In the genomic region with DNA sequence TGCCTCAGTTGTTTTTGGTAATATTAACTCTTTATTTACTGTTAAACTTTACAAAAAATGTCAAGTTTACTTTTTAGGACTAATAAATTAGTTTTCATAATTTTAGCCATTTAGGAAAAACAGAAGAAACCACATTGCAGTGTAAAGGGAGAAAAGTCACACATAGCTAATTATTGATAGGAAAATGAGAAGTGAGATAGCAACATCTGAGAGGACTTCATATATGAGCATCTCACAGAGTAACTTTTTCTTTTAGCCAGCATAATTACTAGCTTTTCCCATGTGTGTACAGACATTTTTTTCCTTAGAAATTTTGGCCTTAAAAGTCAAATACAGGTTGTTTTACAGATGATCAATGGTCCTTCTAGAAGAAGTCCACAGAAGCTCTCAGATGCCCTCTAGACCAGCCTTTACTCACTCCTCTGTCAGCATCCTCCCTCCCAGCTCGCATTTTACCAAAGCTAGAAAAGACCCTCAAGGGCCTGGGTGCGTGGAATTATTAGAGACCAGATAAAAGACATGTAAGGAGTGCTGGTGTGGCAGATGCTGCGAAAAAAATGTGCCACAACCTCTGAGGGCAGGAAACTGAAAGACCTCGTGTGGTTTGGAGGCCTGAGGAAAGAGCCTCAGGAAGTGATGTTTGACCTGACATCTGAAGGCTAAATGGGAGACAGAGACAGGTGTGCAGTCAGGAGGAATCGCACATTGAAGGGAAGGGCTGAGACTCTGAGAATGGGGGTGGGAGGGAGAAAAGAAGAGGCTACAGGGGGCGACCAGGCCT, we compare ENCODE assay signal across 1 cellular context.
TF ChIP-seq lines count a peak whose summit lies in the region.

No MANE protein-coding gene starts in this region.

TF ChIP-seq in GM23338, 12 proteins besides CTCF, POLR2A, EP300 and RAD21 (continued from another document):
- TF ChIP-seq, protein P1, sequence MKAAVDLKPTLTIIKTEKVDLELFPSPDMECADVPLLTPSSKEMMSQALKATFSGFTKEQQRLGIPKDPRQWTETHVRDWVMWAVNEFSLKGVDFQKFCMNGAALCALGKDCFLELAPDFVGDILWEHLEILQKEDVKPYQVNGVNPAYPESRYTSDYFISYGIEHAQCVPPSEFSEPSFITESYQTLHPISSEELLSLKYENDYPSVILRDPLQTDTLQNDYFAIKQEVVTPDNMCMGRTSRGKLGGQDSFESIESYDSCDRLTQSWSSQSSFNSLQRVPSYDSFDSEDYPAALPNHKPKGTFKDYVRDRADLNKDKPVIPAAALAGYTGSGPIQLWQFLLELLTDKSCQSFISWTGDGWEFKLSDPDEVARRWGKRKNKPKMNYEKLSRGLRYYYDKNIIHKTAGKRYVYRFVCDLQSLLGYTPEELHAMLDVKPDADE (IDR thresholded peaks at IDR 0.05): no peak
- TF ChIP-seq, protein P2, sequence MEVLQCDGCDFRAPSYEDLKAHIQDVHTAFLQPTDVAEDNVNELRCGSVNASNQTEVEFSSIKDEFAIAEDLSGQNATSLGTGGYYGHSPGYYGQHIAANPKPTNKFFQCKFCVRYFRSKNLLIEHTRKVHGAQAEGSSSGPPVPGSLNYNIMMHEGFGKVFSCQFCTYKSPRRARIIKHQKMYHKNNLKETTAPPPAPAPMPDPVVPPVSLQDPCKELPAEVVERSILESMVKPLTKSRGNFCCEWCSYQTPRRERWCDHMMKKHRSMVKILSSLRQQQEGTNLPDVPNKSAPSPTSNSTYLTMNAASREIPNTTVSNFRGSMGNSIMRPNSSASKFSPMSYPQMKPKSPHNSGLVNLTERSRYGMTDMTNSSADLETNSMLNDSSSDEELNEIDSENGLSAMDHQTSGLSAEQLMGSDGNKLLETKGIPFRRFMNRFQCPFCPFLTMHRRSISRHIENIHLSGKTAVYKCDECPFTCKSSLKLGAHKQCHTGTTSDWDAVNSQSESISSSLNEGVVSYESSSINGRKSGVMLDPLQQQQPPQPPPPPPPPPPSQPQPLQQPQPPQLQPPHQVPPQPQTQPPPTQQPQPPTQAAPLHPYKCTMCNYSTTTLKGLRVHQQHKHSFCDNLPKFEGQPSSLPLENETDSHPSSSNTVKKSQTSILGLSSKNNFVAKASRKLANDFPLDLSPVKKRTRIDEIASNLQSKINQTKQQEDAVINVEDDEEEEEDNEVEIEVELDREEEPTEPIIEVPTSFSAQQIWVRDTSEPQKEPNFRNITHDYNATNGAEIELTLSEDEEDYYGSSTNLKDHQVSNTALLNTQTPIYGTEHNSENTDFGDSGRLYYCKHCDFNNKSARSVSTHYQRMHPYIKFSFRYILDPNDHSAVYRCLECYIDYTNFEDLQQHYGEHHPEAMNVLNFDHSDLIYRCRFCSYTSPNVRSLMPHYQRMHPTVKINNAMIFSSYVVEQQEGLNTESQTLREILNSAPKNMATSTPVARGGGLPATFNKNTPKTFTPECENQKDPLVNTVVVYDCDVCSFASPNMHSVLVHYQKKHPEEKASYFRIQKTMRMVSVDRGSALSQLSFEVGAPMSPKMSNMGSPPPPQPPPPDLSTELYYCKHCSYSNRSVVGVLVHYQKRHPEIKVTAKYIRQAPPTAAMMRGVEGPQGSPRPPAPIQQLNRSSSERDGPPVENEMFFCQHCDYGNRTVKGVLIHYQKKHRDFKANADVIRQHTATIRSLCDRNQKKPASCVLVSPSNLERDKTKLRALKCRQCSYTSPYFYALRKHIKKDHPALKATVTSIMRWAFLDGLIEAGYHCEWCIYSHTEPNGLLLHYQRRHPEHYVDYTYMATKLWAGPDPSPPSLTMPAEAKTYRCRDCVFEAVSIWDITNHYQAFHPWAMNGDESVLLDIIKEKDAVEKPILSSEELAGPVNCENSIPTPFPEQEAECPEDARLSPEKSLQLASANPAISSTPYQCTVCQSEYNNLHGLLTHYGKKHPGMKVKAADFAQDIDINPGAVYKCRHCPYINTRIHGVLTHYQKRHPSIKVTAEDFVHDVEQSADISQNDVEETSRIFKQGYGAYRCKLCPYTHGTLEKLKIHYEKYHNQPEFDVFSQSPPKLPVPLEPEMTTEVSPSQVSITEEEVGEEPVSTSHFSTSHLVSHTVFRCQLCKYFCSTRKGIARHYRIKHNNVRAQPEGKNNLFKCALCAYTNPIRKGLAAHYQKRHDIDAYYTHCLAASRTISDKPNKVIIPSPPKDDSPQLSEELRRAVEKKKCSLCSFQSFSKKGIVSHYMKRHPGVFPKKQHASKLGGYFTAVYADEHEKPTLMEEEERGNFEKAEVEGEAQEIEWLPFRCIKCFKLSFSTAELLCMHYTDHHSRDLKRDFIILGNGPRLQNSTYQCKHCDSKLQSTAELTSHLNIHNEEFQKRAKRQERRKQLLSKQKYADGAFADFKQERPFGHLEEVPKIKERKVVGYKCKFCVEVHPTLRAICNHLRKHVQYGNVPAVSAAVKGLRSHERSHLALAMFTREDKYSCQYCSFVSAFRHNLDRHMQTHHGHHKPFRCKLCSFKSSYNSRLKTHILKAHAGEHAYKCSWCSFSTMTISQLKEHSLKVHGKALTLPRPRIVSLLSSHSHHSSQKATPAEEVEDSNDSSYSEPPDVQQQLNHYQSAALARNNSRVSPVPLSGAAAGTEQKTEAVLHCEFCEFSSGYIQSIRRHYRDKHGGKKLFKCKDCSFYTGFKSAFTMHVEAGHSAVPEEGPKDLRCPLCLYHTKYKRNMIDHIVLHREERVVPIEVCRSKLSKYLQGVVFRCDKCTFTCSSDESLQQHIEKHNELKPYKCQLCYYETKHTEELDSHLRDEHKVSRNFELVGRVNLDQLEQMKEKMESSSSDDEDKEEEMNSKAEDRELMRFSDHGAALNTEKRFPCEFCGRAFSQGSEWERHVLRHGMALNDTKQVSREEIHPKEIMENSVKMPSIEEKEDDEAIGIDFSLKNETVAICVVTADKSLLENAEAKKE (CRISPR knock-in tag; IDR thresholded peaks at IDR 0.05): no peak
- TF ChIP-seq REST (IDR thresholded peaks at IDR 0.05; ENCODE audit: unreplicated experiment): no peak
- TF ChIP-seq EZH2 (IDR thresholded peaks at IDR 0.05; ENCODE audit: low read depth, unreplicated experiment): no peak
- no peak for TF ChIP-seq ZNF331 (CRISPR knock-in tag; IDR thresholded peaks at IDR 0.05; ENCODE audit: low read depth)
